25 cellular contexts compared by ENCODE assay signal in genomic region chr4:144732584-144733130, GRCh38.
DNase-seq lines count a peak whose midpoint lies in the region; ATAC-seq and TF ChIP-seq lines count a peak whose summit lies in the region.
"Had no signal": no experiment of that assay in that cellular context is flagged by ENCODE, and none has a peak within 500 bp of the region (broad histone marks: within the 10 kb centered on the region; RNA-seq: fewer than 3 reads in every experiment).

No MANE protein-coding gene starts in this region.

- H3K79me2 ChIP-seq in GM23248 (ENCODE audit: insufficient read depth): no peaks in the 10 kb centered on the region

- no peak for ATAC-seq in GM18907 (IDR thresholded peaks at IDR 0.05; ENCODE audit: unreplicated experiment)
- ATAC-seq: activated naive CD8-positive, alpha-beta T cell treated with anti-CD3 and anti-CD28 coated beads, Interleukin-2, amount 50 U/mL, for 24 hours; left cardiac atrium; right lobe of liver; Right ventricle myocardium inferior; stimulated activated memory B cell treated with anti-CD40 and anti-IgM and Interleukin-4, amounts not matched to agents 10 μg/mL and 1 μg/mL and 100 μg/mL, for 72 hours; upper lobe of right lung had no signal

- H3K9ac ChIP-seq in GM23248: no peak overlapping the region
- H3K9ac ChIP-seq: KMS-11, neural progenitor cell had no signal

- CTCF ChIA-PET in activated naive CD4-positive, alpha-beta T cell treated with anti-CD3 and anti-CD28 coated beads, Interleukin-2, amount 10 ng/mL, durations not matched to agents 7 days and 5 days (lab: Charles Lee): interaction anchor here (0.7 kb wide), 1 partner anchor 14 kb away, joined by 3 read pairs; no protein-coding TSS in a partner anchor
- CTCF ChIA-PET in HEK293T (lab: Yijun Ruan, JAX): no interaction called here

- 92 to 98% methylated on average over 2 of the region's 2 CpGs for WGBS in GM23248 (ENCODE audit: low coverage in 1 of 2, low lambda C conversion rate in 2 of 2, missing lambda C conversion rate in 2 of 2), 2 experiments

- no peaks in the 10 kb centered on the region for H3K27me3 Mint-ChIP-seq in activated naive CD4-positive, alpha-beta T cell treated with anti-CD3 and anti-CD28 coated beads, Interleukin-2, amount 10 ng/mL, durations not matched to agents 7 days and 5 days
- H3K27me3 Mint-ChIP-seq: activated CD4-positive, alpha-beta T cell treated with anti-CD3 and anti-CD28 coated beads, Interleukin-2, amount 10 ng/mL, durations not matched to agents 24 days and 14 days; activated naive CD8-positive, alpha-beta T cell treated with anti-CD3 and anti-CD28 coated beads, Interleukin-2, amount 50 U/mL, for 24 hours; brain; stimulated activated memory B cell treated with anti-CD40 and anti-IgM and Interleukin-4, amounts not matched to agents 10 μg/mL and 1 μg/mL and 100 μg/mL, for 72 hours had no signal

- no peak overlapping the region for H2AFZ ChIP-seq in GM23248
- H2AFZ ChIP-seq: neural progenitor cell had no signal

- no peak overlapping the region for H3K4me2 ChIP-seq in GM23248 (ENCODE audit: unreplicated experiment)
- H3K4me2 ChIP-seq: KMS-11, neural progenitor cell had no signal

- H3F3A ChIP-seq in GM23248 (ENCODE audit: insufficient read depth): no peaks in the 10 kb centered on the region

- H3K36me3 ChIP-seq in GM23248 (ENCODE audit: low read depth) (no peaks in the 10 kb centered on the region), SJSA1 (no peaks in the 10 kb centered on the region)
- H3K36me3 ChIP-seq: neural progenitor cell, right lobe of liver, upper lobe of right lung had no signal

- no peak overlapping the region for H3K27ac Mint-ChIP-seq in activated naive CD4-positive, alpha-beta T cell treated with anti-CD3 and anti-CD28 coated beads, Interleukin-2, amount 10 ng/mL, durations not matched to agents 7 days and 5 days
- H3K27ac Mint-ChIP-seq: activated CD4-positive, alpha-beta T cell treated with anti-CD3 and anti-CD28 coated beads, Interleukin-2, amount 10 ng/mL, durations not matched to agents 24 days and 14 days; activated naive CD8-positive, alpha-beta T cell treated with anti-CD3 and anti-CD28 coated beads, Interleukin-2, amount 50 U/mL, for 24 hours; brain; memory B cell; neural progenitor cell; stimulated activated memory B cell treated with anti-CD40 and anti-IgM and Interleukin-4, amounts not matched to agents 10 μg/mL and 1 μg/mL and 100 μg/mL, for 72 hours had no signal

- POLR2A ChIA-PET in HEK293T (lab: Yijun Ruan, JAX): no interaction called here

- H3K4me1 ChIP-seq in GM23248 (ENCODE audit: insufficient read depth): peaks cover 9% of the 10 kb centered on the region
- H3K4me1 ChIP-seq in SJSA1 (replicated peaks): peaks cover 31% of the 10 kb centered on the region
- H3K4me1 ChIP-seq: neural progenitor cell, right lobe of liver, upper lobe of right lung had no signal

- H3K27ac ChIP-seq in GM23248: no peak overlapping the region
- H3K27ac ChIP-seq in SJSA1: peak overlapping the region; percentile 71
- peak overlapping the region; percentile 54 for H3K27ac ChIP-seq in temporal lobe (ENCODE audit: low read depth, low read length)
- H3K27ac ChIP-seq: KMS-11, neural progenitor cell, right lobe of liver, upper lobe of right lung, VCaP had no signal

- no peak for TF ChIP-seq CTCF in fibroblast of mammary gland (conservative IDR thresholded peaks at IDR 0.05; ENCODE audit: control insufficient read depth, insufficient read depth, low read depth, low read length)

- no peak overlapping the region for H3K4me3 ChIP-seq in GM23248
- no peak overlapping the region for H3K4me3 ChIP-seq in SJSA1
- no peak overlapping the region for H3K4me3 ChIP-seq in fibroblast of mammary gland (ENCODE audit: control insufficient read depth, low read depth, low read length)
- H3K4me3 ChIP-seq: neural progenitor cell, right lobe of liver, upper lobe of right lung had no signal

- no peak overlapping the region for H3K4me3 Mint-ChIP-seq in activated naive CD4-positive, alpha-beta T cell treated with anti-CD3 and anti-CD28 coated beads, Interleukin-2, amount 10 ng/mL, durations not matched to agents 7 days and 5 days
- H3K4me3 Mint-ChIP-seq: activated CD4-positive, alpha-beta T cell treated with anti-CD3 and anti-CD28 coated beads, Interleukin-2, amount 10 ng/mL, durations not matched to agents 24 days and 14 days; activated naive CD8-positive, alpha-beta T cell treated with anti-CD3 and anti-CD28 coated beads, Interleukin-2, amount 50 U/mL, for 24 hours; brain; memory B cell; neural progenitor cell; stimulated activated memory B cell treated with anti-CD40 and anti-IgM and Interleukin-4, amounts not matched to agents 10 μg/mL and 1 μg/mL and 100 μg/mL, for 72 hours had no signal

- H3K36me3 Mint-ChIP-seq in activated naive CD4-positive, alpha-beta T cell treated with anti-CD3 and anti-CD28 coated beads, Interleukin-2, amount 10 ng/mL, durations not matched to agents 7 days and 5 days: no peaks in the 10 kb centered on the region
- H3K36me3 Mint-ChIP-seq: brain; memory B cell; neural progenitor cell; stimulated activated memory B cell treated with anti-CD40 and anti-IgM and Interleukin-4, amounts not matched to agents 10 μg/mL and 1 μg/mL and 100 μg/mL, for 72 hours had no signal

- H3K4me1 Mint-ChIP-seq in activated naive CD4-positive, alpha-beta T cell treated with anti-CD3 and anti-CD28 coated beads, Interleukin-2, amount 10 ng/mL, durations not matched to agents 7 days and 5 days: no peaks in the 10 kb centered on the region
- H3K4me1 Mint-ChIP-seq: activated CD4-positive, alpha-beta T cell treated with anti-CD3 and anti-CD28 coated beads, Interleukin-2, amount 10 ng/mL, durations not matched to agents 24 days and 14 days; activated naive CD8-positive, alpha-beta T cell treated with anti-CD3 and anti-CD28 coated beads, Interleukin-2, amount 50 U/mL, for 24 hours; brain; memory B cell; neural progenitor cell; stimulated activated memory B cell treated with anti-CD40 and anti-IgM and Interleukin-4, amounts not matched to agents 10 μg/mL and 1 μg/mL and 100 μg/mL, for 72 hours had no signal

- in situ Hi-C loops in GM23248 (cut with MboI): no loop called here

- no peaks in the 10 kb centered on the region for H3K9me3 ChIP-seq in GM23248 (ENCODE audit: low read depth)
- H3K9me3 ChIP-seq in SJSA1 (replicated peaks): no peaks in the 10 kb centered on the region
- H3K9me3 ChIP-seq: right lobe of liver, upper lobe of right lung had no signal

- H3K27me3 ChIP-seq in GM23248 (replicated peaks; ENCODE audit: insufficient read depth): no peaks in the 10 kb centered on the region
- H3K27me3 ChIP-seq in SJSA1 (replicated peaks): no peaks in the 10 kb centered on the region
- H3K27me3 ChIP-seq: neural progenitor cell, right lobe of liver, upper lobe of right lung had no signal

- H3K9me3 Mint-ChIP-seq in activated naive CD4-positive, alpha-beta T cell treated with anti-CD3 and anti-CD28 coated beads, Interleukin-2, amount 10 ng/mL, durations not matched to agents 7 days and 5 days: no peaks in the 10 kb centered on the region
- H3K9me3 Mint-ChIP-seq: activated CD4-positive, alpha-beta T cell treated with anti-CD3 and anti-CD28 coated beads, Interleukin-2, amount 10 ng/mL, durations not matched to agents 24 days and 14 days; activated naive CD8-positive, alpha-beta T cell treated with anti-CD3 and anti-CD28 coated beads, Interleukin-2, amount 50 U/mL, for 24 hours; brain; neural progenitor cell; stimulated activated memory B cell treated with anti-CD40 and anti-IgM and Interleukin-4, amounts not matched to agents 10 μg/mL and 1 μg/mL and 100 μg/mL, for 72 hours had no signal

- DNase-seq in GM23248: peak; percentile 20
- peak in 1 of 2 experiments; percentile 82 for DNase-seq in SJSA1 (ENCODE audit: low read depth in 1 of 2, low spot score in 2 of 2)
- DNase-seq in fibroblast of mammary gland (ENCODE audit: low read depth): peak; percentile 22
- DNase-seq in activated naive CD4-positive, alpha-beta T cell treated with anti-CD3 and anti-CD28 coated beads, Interleukin-2, amount 10 ng/mL, durations not matched to agents 7 days and 5 days: no peak
- DNase-seq in HEK293T (ENCODE audit: extremely low spot score): no peak
- DNase-seq: activated CD4-positive, alpha-beta T cell treated with anti-CD3 and anti-CD28 coated beads, Interleukin-2, amount 10 ng/mL, durations not matched to agents 24 days and 14 days; activated effector memory CD4-positive, alpha-beta T cell treated with anti-CD3 and anti-CD28 coated beads, Interleukin-2, amount 50 U/mL, for 16 hours; activated naive CD8-positive, alpha-beta T cell treated with anti-CD3 and anti-CD28 coated beads, Interleukin-2, amount 50 U/mL, for 24 hours; activated T-cell treated with anti-CD3 and anti-CD28 coated beads, Interleukin-2, amount 50 U/mL, for 1 hour; effector CD4-positive, alpha-beta T cell; H7; left cardiac atrium; NCI-H146; right lobe of liver; stimulated activated CD4-positive, alpha-beta T cell treated with anti-CD3 and anti-CD28 coated beads, Interleukin-4, amount 100 ng/mL, for 4 hours; upper lobe of right lung had no signal

- no peaks in the 10 kb centered on the region for H4K20me1 ChIP-seq in GM23248 (ENCODE audit: insufficient read depth)

- H3K9me2 ChIP-seq in GM23248 (ENCODE audit: insufficient read depth): no peaks in the 10 kb centered on the region

TF ChIP-seq in HEK293T, 16 proteins besides CTCF, POLR2A, EP300 and RAD21 (continues in another document):
- TF ChIP-seq ARNT (IDR thresholded peaks at IDR 0.05): no peak
- no peak for TF ChIP-seq BHLHE40 (IDR thresholded peaks at IDR 0.05; ENCODE audit: borderline replicate concordance)
- TF ChIP-seq PKNOX1 (IDR thresholded peaks at IDR 0.05): no peak
- no peak for TF ChIP-seq HDGF (IDR thresholded peaks at IDR 0.05; ENCODE audit: borderline replicate concordance)
- no peak for TF ChIP-seq TARDBP (IDR thresholded peaks at IDR 0.05)
- no peak for TF ChIP-seq L3MBTL2 (conservative IDR thresholded peaks at IDR 0.05)
- no peak for TF ChIP-seq FOXA1 (IDR thresholded peaks at IDR 0.05)
- no peak for TF ChIP-seq ZNF384 (IDR thresholded peaks at IDR 0.05)
- no peak for TF ChIP-seq NFRKB (IDR thresholded peaks at IDR 0.05)
- no peak for TF ChIP-seq FOXK2 (IDR thresholded peaks at IDR 0.05)
- no peak for TF ChIP-seq FOXM1 (IDR thresholded peaks at IDR 0.05; ENCODE audit: borderline replicate concordance)
- no peak for TF ChIP-seq LEF1 (IDR thresholded peaks at IDR 0.05; ENCODE audit: borderline replicate concordance)
- no peak for TF ChIP-seq SP1 (IDR thresholded peaks at IDR 0.05)
- no peak for TF ChIP-seq CTBP1 (IDR thresholded peaks at IDR 0.05; ENCODE audit: borderline replicate concordance)

Comparison
In these comparisons a context has a peak if more than half of its experiments do, and no peak if none do; other contexts are left out.
1. DNase-seq: peak in GM23248 (single experiment) and fibroblast of mammary gland (single experiment); none in activated naive CD4-positive, alpha-beta T cell treated with anti-CD3 and anti-CD28 coated beads, Interleukin-2, amount 10 ng/mL, durations not matched to agents 7 days and 5 days (single experiment) and HEK293T (single experiment).